Comparison of ENCODE assay signal across 2 cellular contexts in the genomic region with DNA sequence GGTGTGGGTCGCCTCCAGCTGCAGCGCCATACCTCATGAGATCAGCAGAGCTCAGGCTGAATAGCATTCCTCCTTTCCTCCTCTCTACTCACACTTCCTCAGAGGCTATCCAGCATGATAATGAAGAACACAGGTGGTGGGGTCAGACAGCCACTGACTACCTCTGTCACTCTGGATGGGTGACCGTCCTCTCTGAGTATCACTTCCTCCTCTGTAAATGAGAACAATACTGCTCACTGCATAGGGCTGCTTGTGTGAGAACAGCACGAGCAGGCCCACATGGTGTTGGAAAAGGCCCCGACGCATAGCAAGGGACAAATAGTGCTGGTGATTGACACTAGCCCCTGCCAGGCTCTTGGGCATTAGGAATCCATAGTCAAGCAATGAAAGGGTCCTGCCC.
TF ChIP-seq lines count a peak whose summit lies in the region.

No MANE protein-coding gene starts in this region.

TF ChIP-seq in HepG2, 621 proteins besides CTCF, POLR2A, EP300 and RAD21:
- TF ChIP-seq, protein P1, sequence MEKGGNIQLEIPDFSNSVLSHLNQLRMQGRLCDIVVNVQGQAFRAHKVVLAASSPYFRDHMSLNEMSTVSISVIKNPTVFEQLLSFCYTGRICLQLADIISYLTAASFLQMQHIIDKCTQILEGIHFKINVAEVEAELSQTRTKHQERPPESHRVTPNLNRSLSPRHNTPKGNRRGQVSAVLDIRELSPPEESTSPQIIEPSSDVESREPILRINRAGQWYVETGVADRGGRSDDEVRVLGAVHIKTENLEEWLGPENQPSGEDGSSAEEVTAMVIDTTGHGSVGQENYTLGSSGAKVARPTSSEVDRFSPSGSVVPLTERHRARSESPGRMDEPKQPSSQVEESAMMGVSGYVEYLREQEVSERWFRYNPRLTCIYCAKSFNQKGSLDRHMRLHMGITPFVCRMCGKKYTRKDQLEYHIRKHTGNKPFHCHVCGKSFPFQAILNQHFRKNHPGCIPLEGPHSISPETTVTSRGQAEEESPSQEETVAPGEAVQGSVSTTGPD (CRISPR knock-in tag; IDR thresholded peaks at IDR 0.05): no peak
- TF ChIP-seq AHR (CRISPR knock-in tag; IDR thresholded peaks at IDR 0.05): no peak
- TF ChIP-seq JUND (CRISPR knock-in tag; IDR thresholded peaks at IDR 0.05): 0 out of 2 replicates have a peak, but pooled peaks have one; percentile 16
- peak; percentile 65; the same call in 1 of the 2 replicates for TF ChIP-seq POGK (CRISPR knock-in tag; conservative IDR thresholded peaks at IDR 0.05)

TF ChIP-seq in H1, 55 proteins besides CTCF, POLR2A, EP300 and RAD21:
- TF ChIP-seq HDAC2 (IDR thresholded peaks at IDR 0.05; ENCODE audit: borderline replicate concordance in 1 of 2, low read depth in 2 of 2, low read length in 2 of 2): no peak
- TF ChIP-seq GTF2F1 (IDR thresholded peaks at IDR 0.05; ENCODE audit: borderline replicate concordance, low read depth, low read length): no peak
- TF ChIP-seq SP4 (IDR thresholded peaks at IDR 0.05; ENCODE audit: low read length): no peak
- TF ChIP-seq CBX8 (IDR thresholded peaks at IDR 0.05; ENCODE audit: borderline replicate concordance, low read depth, low read length): no peak
- no peak for TF ChIP-seq CREB1 (IDR thresholded peaks at IDR 0.05)
- no peak for TF ChIP-seq RNF2 (IDR thresholded peaks at IDR 0.05; ENCODE audit: borderline replicate concordance, low read depth, low read length, missing control alignments, poor library complexity, severe bottlenecking)
- no peak for TF ChIP-seq TEAD4 (IDR thresholded peaks at IDR 0.05; ENCODE audit: low read depth, low read length)
- no peak for TF ChIP-seq CBX5 (IDR thresholded peaks at IDR 0.05; ENCODE audit: low read depth, low read length)
- TF ChIP-seq RFX5 (IDR thresholded peaks at IDR 0.05; ENCODE audit: borderline replicate concordance, low read depth, low read length): no peak
- no peak for TF ChIP-seq TBP (IDR thresholded peaks at IDR 0.05; ENCODE audit: low read depth, low read length)
- TF ChIP-seq POLR2AphosphoS5 (IDR thresholded peaks at IDR 0.05; ENCODE audit: low read depth, low read length): no peak
